9 cellular contexts compared by ENCODE assay signal in the genomic region with DNA sequence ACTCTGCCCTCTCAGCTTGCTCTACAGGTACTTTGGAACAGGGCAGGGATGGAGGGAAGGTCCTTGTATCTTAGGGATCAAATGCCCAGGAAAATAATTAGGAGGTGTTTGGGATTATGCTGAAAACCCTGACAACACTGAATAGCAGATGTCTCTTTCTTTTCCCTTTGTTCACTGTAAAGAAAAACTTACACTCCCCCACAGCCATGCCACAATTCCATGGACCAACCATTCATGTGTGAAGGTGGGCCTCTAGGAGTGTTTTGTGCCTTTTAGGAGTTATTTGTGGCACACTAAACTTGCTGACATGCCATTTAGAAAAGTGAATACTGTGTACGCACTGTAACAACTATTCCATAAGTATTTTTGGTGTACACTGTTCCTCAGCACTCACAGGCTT.
DNase-seq lines count a peak whose midpoint lies in the region; ATAC-seq and TF ChIP-seq lines count a peak whose summit lies in the region.
"Had no signal": no experiment of that assay in that cellular context is flagged by ENCODE, and none has a peak within 500 bp of the region (broad histone marks: within the 10 kb centered on the region; RNA-seq: fewer than 3 reads in every experiment).

No MANE protein-coding gene starts in this region.

- peak overlapping the region in 3 of 4 donors; percentile 34 to 92 (median 85) for H3K4me3 Mint-ChIP-seq in IgD-negative memory B cell
- peak overlapping the region; percentile 96 for H3K4me3 Mint-ChIP-seq in neural crest cell

- no peak overlapping the region for H3K27ac Mint-ChIP-seq in IgD-negative memory B cell
- peak overlapping the region; percentile 81 for H3K27ac Mint-ChIP-seq in neural crest cell (ENCODE audit: unreplicated experiment)

- H3K36me3 Mint-ChIP-seq in IgD-negative memory B cell (no peaks in the 10 kb centered on the region), neural crest cell (ENCODE audit: low read depth) (no peaks in the 10 kb centered on the region)

- H3K4me1 Mint-ChIP-seq in IgD-negative memory B cell (peaks cover 8 to 16% (median 16%) of the 10 kb centered on the region in 3 donors), neural crest cell (peaks cover 35% of the 10 kb centered on the region)

- H3K9me3 Mint-ChIP-seq in IgD-negative memory B cell (no peaks in the 10 kb centered on the region), neural crest cell (no peaks in the 10 kb centered on the region)

- no peak for ATAC-seq in GM19455 (IDR thresholded peaks at IDR 0.05; ENCODE audit: unreplicated experiment)

- no peaks in the 10 kb centered on the region for H3K27me3 Mint-ChIP-seq in IgD-negative memory B cell
- no peaks in the 10 kb centered on the region for H3K27me3 Mint-ChIP-seq in neural crest cell (ENCODE audit: low read depth)

- DNase-seq in NCI-H1417 (lab: John Stamatoyannopoulos, UW) = peak in 2 of 3 experiments; percentile 13 to 51
- DNase-seq in NCI-H1417 treated with DMSO at 0.1 percent for 48 hours (lab: John Stamatoyannopoulos, UW) = no peak
- DNase-seq in cerebellar cortex (ENCODE audit: low spot score) = peak; percentile 7
- no peak for DNase-seq in neural crest cell (ENCODE audit: low read depth, low spot score)
- no peak for DNase-seq in NCI-H82 (lab: John Stamatoyannopoulos, UW)
- no peak for DNase-seq in anterior cingulate cortex (lab: John Stamatoyannopoulos, UW)
- DNase-seq: stimulated activated CD4-positive, alpha-beta T cell treated with anti-CD3 and anti-CD28 coated beads, Interleukin-15, amount 100 ng/mL, for 24 hours had no signal

- no peak for TF ChIP-seq CTCF in neural crest cell (conservative IDR thresholded peaks at IDR 0.05)

Comparison
In these comparisons a context has a peak if more than half of its experiments do, and no peak if none do; other contexts are left out.
1. DNase-seq: peak in NCI-H1417 (2 of 3) and cerebellar cortex (single experiment); none in NCI-H1417 treated with DMSO at 0.1 percent for 48 hours (single experiment), neural crest cell (single experiment), NCI-H82 (single experiment) and anterior cingulate cortex (0 of 58).